In genomic region chr2:162072181-162072702, GRCh38 we compare ENCODE assay signal across 8 cellular contexts. TPM values are rescaled to one million over a fixed set of nuclear protein-coding genes. Genes with fewer than 3 reads are reported as not detected.
DNase-seq lines count a peak whose midpoint lies in the region; ATAC-seq and TF ChIP-seq lines count a peak whose summit lies in the region.

No MANE protein-coding gene starts in this region.

- no peak for TF ChIP-seq CTCF in Calu3 (IDR thresholded peaks at IDR 0.05; ENCODE audit: unreplicated experiment)
- no peak for TF ChIP-seq CTCF in WERI-Rb-1 (IDR thresholded peaks at IDR 0.05; ENCODE audit: low read depth, low read length)

- no peaks in the 10 kb centered on the region for H3K27me3 Mint-ChIP-seq in Calu3 (ENCODE audit: unreplicated experiment)

- peaks cover 39% of the 10 kb centered on the region for H3K4me1 Mint-ChIP-seq in Calu3 (ENCODE audit: low read depth, unreplicated experiment)

- H3K4me3 Mint-ChIP-seq in Calu3 (ENCODE audit: low read depth, unreplicated experiment) = peak overlapping the region; percentile 95

- H3K9me3 Mint-ChIP-seq in Calu3 (ENCODE audit: low read depth, unreplicated experiment) = no peaks in the 10 kb centered on the region

- H3K27ac ChIP-seq in WERI-Rb-1 = no peak overlapping the region

- H3K9me3 ChIP-seq in WERI-Rb-1 (ENCODE audit: severe bottlenecking) = no peaks in the 10 kb centered on the region

- BruUV-seq in Calu3 (replicated peaks; lab: Mats Ljungman, UMichigan) = no TSS peak

- DNase-seq in Calu3 = no peak
- DNase-seq in fibroblast of gingiva (ENCODE audit: low read depth) = peak; percentile 5
- DNase-seq in NCI-H2081 treated with DMSO at 0.1 percent for 48 hours (lab: John Stamatoyannopoulos, UW) = no peak
- no peak for DNase-seq in D341Med (ENCODE audit: low spot score)
- no peak for DNase-seq in medulla oblongata (ENCODE audit: extremely low spot score)
- no peak for DNase-seq in WERI-Rb-1

- peaks cover 26% of the 10 kb centered on the region for H3K36me3 Mint-ChIP-seq in Calu3 (ENCODE audit: insufficient read depth, unreplicated experiment)

- CTCF ChIA-PET in Calu3 (lab: Charles Lee) = interaction anchor here (0.6 to 1.9 kb wide), 5 partner anchors 8 to 550 kb away, joined by 3 to 6 read pairs (median 4); no protein-coding TSS in a partner anchor

- peak; percentile 60 for ATAC-seq in GM21390 (IDR thresholded peaks at IDR 0.05; ENCODE audit: unreplicated experiment)
- peak; percentile 46 for ATAC-seq in HG03571 (IDR thresholded peaks at IDR 0.05; ENCODE audit: unreplicated experiment)

- peaks cover 3% of the 10 kb centered on the region for H3K27me3 ChIP-seq in WERI-Rb-1 (ENCODE audit: insufficient read depth, low read depth, severe bottlenecking)

- peak overlapping the region; percentile 75 for H3K27ac Mint-ChIP-seq in Calu3 (ENCODE audit: unreplicated experiment)

- no peak overlapping the region for H3K4me3 ChIP-seq in WERI-Rb-1 (ENCODE audit: low read depth, low read length)

- intact Hi-C loops in Calu3 (cut with micrococcal nuclease; ENCODE audit: unreplicated experiment) = loop anchor here (2.0 to 5.0 kb wide), 4 partner anchors 19 to 65 kb away; no protein-coding TSS in a partner anchor

- H3K36me3 ChIP-seq in WERI-Rb-1 = no peaks in the 10 kb centered on the region

RNA-seq across cellular contexts. Expression of gene DPP4, which starts 1.8 kb away (rescaled TPM):
- total RNA-seq in Calu3 (2022) = 27.6 TPM in 2 replicates
